In genomic region chr1:53410100-53410541, GRCh38 we compare ENCODE assay signal across 9 cellular contexts. TPM values are rescaled to one million over a fixed set of nuclear protein-coding genes. Genes with fewer than 3 reads are reported as not detected.
A peak's percentile ranks its signal among the peaks of the same experiment; 100 is the strongest.
DNase-seq lines count a peak whose midpoint lies in the region; ATAC-seq and TF ChIP-seq lines count a peak whose summit lies in the region.
"Had no signal": no experiment of that assay in that cellular context is flagged by ENCODE, and none has a peak within 500 bp of the region (broad histone marks: within the 10 kb centered on the region; RNA-seq: fewer than 3 reads in every experiment).

No MANE protein-coding gene starts in this region.

- TF ChIP-seq CTCF in GM12865 (IDR thresholded peaks at IDR 0.05; ENCODE audit: insufficient read depth, low read depth, low read length, missing control alignments) (no peak), mucosa of descending colon (IDR thresholded peaks at IDR 0.05) (no peak), endothelial cell (IDR thresholded peaks at IDR 0.05; ENCODE audit: unreplicated experiment) (no peak), uterus (IDR thresholded peaks at IDR 0.05) (no peak)

- TF ChIP-seq POLR2A in uterus (IDR thresholded peaks at IDR 0.05): no peak

- peaks cover 6% of the 10 kb centered on the region for H3K4me1 Mint-ChIP-seq in endothelial cell (ENCODE audit: unreplicated experiment)

- peak; percentile 79 for DNase-seq in GM12865 (ENCODE audit: low read depth)
- peak; percentile 11 for DNase-seq in activated CD8-positive, alpha-beta memory T cell treated with anti-CD3 and anti-CD28 coated beads, Interleukin-2, amount 50 U/mL, for 1 hour (ENCODE audit: extremely low read depth)
- peak in 1 of 3 donors; percentile 59 for DNase-seq in mucosa of descending colon
- no peak for DNase-seq in endothelial cell (ENCODE audit: low spot score)
- no peak for DNase-seq in uterus
- DNase-seq in NOMO-1 treated with DMSO at 0.1 percent for 48 hours (lab: John Stamatoyannopoulos, UW; ENCODE audit: unreplicated experiment): no peak
- DNase-seq in AG08396 (ENCODE audit: low spot score): no peak

- H3K27ac ChIP-seq in uterus: no peak overlapping the region
- H3K27ac ChIP-seq: neutrophil had no signal

- H3K4me3 ChIP-seq in GM12865 (ENCODE audit: low read depth, low read length): no peak overlapping the region
- no peak overlapping the region for H3K4me3 ChIP-seq in mucosa of descending colon
- no peak overlapping the region for H3K4me3 ChIP-seq in uterus

- no peak overlapping the region for H3K4me3 Mint-ChIP-seq in endothelial cell (ENCODE audit: unreplicated experiment)

- ATAC-seq in HG03095 (IDR thresholded peaks at IDR 0.05; ENCODE audit: unreplicated experiment) (peak; percentile 57), mucosa of descending colon (peak; percentile 42)

- H3K36me3 ChIP-seq in mucosa of descending colon (ENCODE audit: low read depth): no peaks in the 10 kb centered on the region
- no peaks in the 10 kb centered on the region for H3K36me3 ChIP-seq in uterus
- H3K36me3 ChIP-seq: neutrophil had no signal

- no peaks in the 10 kb centered on the region for H3K36me3 Mint-ChIP-seq in endothelial cell (ENCODE audit: low read depth, unreplicated experiment)

- no peak overlapping the region for H3K27ac Mint-ChIP-seq in endothelial cell (ENCODE audit: unreplicated experiment)

- H3K9me3 ChIP-seq in mucosa of descending colon: no peaks in the 10 kb centered on the region
- H3K9me3 ChIP-seq in uterus: no peaks in the 10 kb centered on the region
- H3K9me3 ChIP-seq: neutrophil had no signal

- H3K4me1 ChIP-seq in mucosa of descending colon (ENCODE audit: low read depth) (no peaks in the 10 kb centered on the region), uterus (no peaks in the 10 kb centered on the region)

- no peaks in the 10 kb centered on the region for H3K9me3 Mint-ChIP-seq in endothelial cell (ENCODE audit: unreplicated experiment)

- H3K27me3 ChIP-seq in uterus: no peaks in the 10 kb centered on the region
- H3K27me3 ChIP-seq: neutrophil had no signal

- peaks cover 10% of the 10 kb centered on the region for H3K27me3 Mint-ChIP-seq in endothelial cell (ENCODE audit: unreplicated experiment)

- intact Hi-C loops in mucosa of descending colon (cut with DNase I, micrococcal nuclease): no loop called here
- intact Hi-C loops in uterus (cut with DNase I; ENCODE audit: low total_unique reads): no loop called here

RNA-seq across cellular contexts. Expression of gene DMRTB1, which starts 49.1 kb away (rescaled TPM):
- total RNA-seq in mucosa of descending colon (not detected), endothelial cell (ENCODE audit: unreplicated experiment) (not detected), uterus (not detected)

Comparison
In these comparisons a context has a peak if more than half of its experiments do, and no peak if none do; other contexts are left out.
1. DNase-seq: peak in GM12865 (single experiment) and activated CD8-positive, alpha-beta memory T cell treated with anti-CD3 and anti-CD28 coated beads, Interleukin-2, amount 50 U/mL, for 1 hour (single experiment); none in endothelial cell (single experiment), uterus (0 of 2), NOMO-1 treated with DMSO at 0.1 percent for 48 hours (single experiment) and AG08396 (single experiment).